8 cellular contexts compared by ENCODE assay signal in the genomic region with DNA sequence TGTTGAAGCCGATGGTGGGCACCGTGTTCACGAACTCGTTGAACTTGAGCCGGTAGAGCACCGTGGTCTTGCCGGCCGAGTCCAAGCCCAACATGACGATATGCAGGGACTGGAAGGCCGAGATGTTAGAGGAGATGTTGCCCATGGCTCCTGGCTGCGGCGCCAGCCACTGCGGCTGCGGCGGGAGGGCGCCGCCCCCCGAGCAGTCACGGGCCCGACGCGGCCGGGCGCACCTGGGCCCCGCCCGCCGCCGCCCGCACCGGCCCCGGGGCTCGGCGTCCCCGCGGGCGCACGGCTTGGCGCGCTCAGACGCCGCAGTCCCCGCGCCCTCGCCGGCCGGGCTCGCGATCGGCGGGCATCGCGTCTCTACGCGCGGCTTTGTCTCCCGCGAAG. TPM values are rescaled to one million over a fixed set of nuclear protein-coding genes. Genes with fewer than 3 reads are reported as not detected.
A peak's percentile ranks its signal among the peaks of the same experiment; 100 is the strongest.
DNase-seq lines count a peak whose midpoint lies in the region; ATAC-seq and TF ChIP-seq lines count a peak whose summit lies in the region.

No MANE protein-coding gene starts in this region.

- no peaks in the 10 kb centered on the region for H3K9me3 ChIP-seq in testis

- no peaks in the 10 kb centered on the region for H3K4me1 ChIP-seq in testis

- intact Hi-C loops in left colon (cut with DNase I, micrococcal nuclease): no loop called here
- intact Hi-C loops in testis (cut with DNase I; ENCODE audit: low total_unique reads): no loop called here

- no peak overlapping the region for H3K27ac ChIP-seq in testis

- peak overlapping the region; percentile 97 for H3K4me3 ChIP-seq in AG10803 (ENCODE audit: low read length)
- H3K4me3 ChIP-seq in cardiac fibroblast (replicated peaks in 1 of 2; ENCODE audit: low read depth in 2 of 2, low read length in 2 of 2): peak overlapping the region; percentile 63 to 70
- H3K4me3 ChIP-seq in testis: peak overlapping the region; percentile 60 to 62

- DNase-seq in AG10803 (ENCODE audit: low read depth) (peak; percentile 43), SK-N-DZ (ENCODE audit: low spot score) (peak; percentile 50), cardiac fibroblast (ENCODE audit: low read depth in 2 of 2) (peak in 1 of 2 donors; percentile 33), left colon (peak in 1 of 2 donors; percentile 48), testis (no peak)

- peak; percentile 43 for ATAC-seq in GM19324 (IDR thresholded peaks at IDR 0.05; ENCODE audit: low FRiP score, unreplicated experiment)
- ATAC-seq in HG03280 (IDR thresholded peaks at IDR 0.05; ENCODE audit: unreplicated experiment): peak; percentile 51
- peak; percentile 60 for ATAC-seq in left colon
- no peak for ATAC-seq in GM18873 (IDR thresholded peaks at IDR 0.05; ENCODE audit: low FRiP score, unreplicated experiment)

- no peak for TF ChIP-seq CTCF in AG10803 (conservative IDR thresholded peaks at IDR 0.05; ENCODE audit: low read length)
- TF ChIP-seq CTCF in cardiac fibroblast (IDR thresholded peaks at IDR 0.05; ENCODE audit: low read depth, low read length): no peak
- no peak for TF ChIP-seq CTCF in testis (IDR thresholded peaks at IDR 0.05)

- 0% methylated on average over 43 of the region's 57 CpGs; no CpG with 5 or more reads in 1 of the 2 donors for WGBS in testis, 2 donors

- TF ChIP-seq POLR2A in testis (IDR thresholded peaks at IDR 0.05): no peak

- H3K27me3 ChIP-seq in testis: no peaks in the 10 kb centered on the region

- H3K36me3 ChIP-seq in testis (ENCODE audit: low read depth, missing control alignments): no peaks in the 10 kb centered on the region

RNA-seq across cellular contexts. Expression of gene ARL4C, which starts 0.4 kb away (rescaled TPM):
- 4.3 and 4.4 TPM in 2 replicates for polyA plus RNA-seq in SK-N-DZ (2014; cell fraction: cytosol; rRNA removed)
- polyA plus RNA-seq in SK-N-DZ (2014; cell fraction: nucleus; rRNA removed): 3.7 and 3.9 TPM in 2 replicates
- total RNA-seq in left colon: 1 to 10 TPM; 3.4 to 8.3 TPM
- 1 to 10 TPM; 1.3 to 3.0 TPM for total RNA-seq in testis
- polyA plus RNA-seq in testis (ENCODE audit: insufficient read depth, low read depth, low replicate concordance): 4.4 TPM
